7 cellular contexts compared by ENCODE assay signal in the genomic region with DNA sequence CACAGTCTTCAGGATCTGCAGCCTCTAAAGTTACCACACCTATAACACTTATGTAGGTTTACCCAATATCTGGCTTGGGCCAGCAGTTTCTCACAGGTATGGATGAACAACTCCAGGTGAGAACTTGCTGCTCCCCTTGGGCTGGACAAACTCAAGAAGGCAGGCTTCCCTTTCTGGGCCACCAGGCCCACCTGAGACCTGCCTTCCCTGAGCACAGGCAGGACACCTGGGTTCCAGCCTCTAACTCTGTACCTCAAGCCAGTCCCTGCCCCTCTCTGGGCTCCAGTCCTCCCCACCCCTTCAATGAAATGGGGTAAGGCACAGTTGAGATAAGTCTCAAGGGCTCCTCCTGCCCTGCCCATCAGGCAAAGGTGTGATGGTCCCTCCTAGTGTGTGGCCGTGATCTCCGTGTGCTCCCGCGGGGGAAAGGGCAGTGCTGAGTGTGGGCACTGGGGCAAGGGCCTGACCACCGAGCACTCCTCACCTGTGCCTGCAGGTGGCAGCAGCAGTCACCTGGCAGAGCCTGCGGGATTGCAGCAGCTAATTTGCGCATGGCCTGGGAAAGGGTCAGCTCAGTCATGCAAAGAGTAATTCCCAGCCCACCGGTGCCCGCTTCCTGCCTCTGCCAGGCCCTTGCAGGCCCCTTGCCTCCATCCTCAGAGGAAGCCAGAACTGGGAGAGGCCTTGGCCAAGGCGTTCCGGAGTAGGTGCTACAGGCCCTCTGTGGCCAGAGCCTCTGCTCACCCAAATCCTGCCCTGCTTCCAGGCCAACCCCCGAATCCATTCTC. TPM values are rescaled to one million over a fixed set of nuclear protein-coding genes. Genes with fewer than 3 reads are reported as not detected.
DNase-seq lines count a peak whose midpoint lies in the region; ATAC-seq and TF ChIP-seq lines count a peak whose summit lies in the region.

No MANE protein-coding gene starts in this region.

- H3K4me3 Mint-ChIP-seq in HFFc6 (no peak overlapping the region), chondrocyte (ENCODE audit: unreplicated experiment) (no peak overlapping the region), type B pancreatic cell (no peak overlapping the region)

- H3K9me3 ChIP-seq in RWPE2 (ENCODE audit: severe bottlenecking) (no peaks in the 10 kb centered on the region), lung (ENCODE audit: control insufficient read depth in 2 of 2, insufficient read depth in 1 of 2, low read length in 1 of 2) (no peaks in the 10 kb centered on the region)

- no peak overlapping the region for H3K4me3 ChIP-seq in RWPE2 (ENCODE audit: severe bottlenecking)
- no peak overlapping the region for H3K4me3 ChIP-seq in lung

- peak; percentile 55 for DNase-seq in Daoy (ENCODE audit: low read depth)
- DNase-seq in HFFc6: no peak
- peak; percentile 76 for DNase-seq in RWPE2 (ENCODE audit: low spot score)
- DNase-seq in chondrocyte (ENCODE audit: low spot score): peak; percentile 70
- peak; percentile 62 for DNase-seq in lung (ENCODE audit: low spot score)
- peak; percentile 72 for DNase-seq in type B pancreatic cell (ENCODE audit: extremely low spot score, unreplicated experiment)

- WGBS in lung, 2 donors: 23 to 25% methylated on average over 12 of the region's 12 CpGs

- H3K4me1 Mint-ChIP-seq in HFFc6 (ENCODE audit: low read depth) (no peaks in the 10 kb centered on the region), chondrocyte (ENCODE audit: low read depth) (peaks cover 20% of the 10 kb centered on the region), type B pancreatic cell (ENCODE audit: unreplicated experiment) (peaks cover 4% of the 10 kb centered on the region)

- peak; percentile 81 for TF ChIP-seq CTCF in HFFc6 (IDR thresholded peaks at IDR 0.05)
- peak; percentile 94 for TF ChIP-seq CTCF in RWPE2 (IDR thresholded peaks at IDR 0.05; ENCODE audit: poor library complexity, severe bottlenecking)
- TF ChIP-seq CTCF in chondrocyte (IDR thresholded peaks at IDR 0.05): peak; percentile 81
- TF ChIP-seq CTCF in lung (IDR thresholded peaks at IDR 0.05; ENCODE audit: control extremely low read depth, extremely low read depth): peak; percentile 67
- TF ChIP-seq CTCF in type B pancreatic cell (conservative IDR thresholded peaks at IDR 0.05): peak; percentile 79

- H3K4me1 ChIP-seq in RWPE2 (ENCODE audit: insufficient read depth, poor library complexity, severe bottlenecking) (no peaks in the 10 kb centered on the region), lung (ENCODE audit: control insufficient read depth in 2 of 2, insufficient read depth in 2 of 2, low read length in 2 of 2) (peaks cover 0 to 2% of the 10 kb centered on the region in 2 donors)

- H3K27me3 Mint-ChIP-seq in HFFc6 (ENCODE audit: insufficient read depth) (peaks cover 39% of the 10 kb centered on the region), chondrocyte (ENCODE audit: low read depth) (peaks cover 1% of the 10 kb centered on the region), type B pancreatic cell (peaks cover 3% of the 10 kb centered on the region)

- H3K36me3 ChIP-seq in RWPE2 (ENCODE audit: low read depth): no peaks in the 10 kb centered on the region
- no peaks in the 10 kb centered on the region for H3K36me3 ChIP-seq in lung (ENCODE audit: control insufficient read depth in 2 of 2, insufficient read depth in 2 of 2, low read length in 2 of 2)

- H3K36me3 Mint-ChIP-seq in HFFc6 (ENCODE audit: low read depth) (0 out of 2 replicates have a peak, but pooled peaks cover 3% of the 10 kb centered on the region), chondrocyte (ENCODE audit: low read depth) (peaks cover 6% of the 10 kb centered on the region), type B pancreatic cell (no peaks in the 10 kb centered on the region)

- H3K27ac Mint-ChIP-seq in HFFc6 (no peak overlapping the region), chondrocyte (ENCODE audit: unreplicated experiment) (no peak overlapping the region), type B pancreatic cell (no peak overlapping the region)

- H3K9me3 Mint-ChIP-seq in HFFc6 (peaks cover 6% of the 10 kb centered on the region; the same call in 1 of the 2 replicates), chondrocyte (ENCODE audit: low read depth) (peaks cover 13% of the 10 kb centered on the region), type B pancreatic cell (no peaks in the 10 kb centered on the region)

- no peaks in the 10 kb centered on the region for H3K27me3 ChIP-seq in RWPE2 (ENCODE audit: insufficient read depth, poor library complexity, severe bottlenecking)
- H3K27me3 ChIP-seq in lung (ENCODE audit: control insufficient read depth, insufficient read depth): no peaks in the 10 kb centered on the region

- ATAC-seq in RWPE2 (ENCODE audit: low read depth): peak; percentile 98
- peak; percentile 82 for ATAC-seq in lung (ENCODE audit: insufficient read depth, low FRiP score)
- no peak for ATAC-seq in HG03196 (IDR thresholded peaks at IDR 0.05; ENCODE audit: unreplicated experiment)

- H3K27ac ChIP-seq in RWPE2 (ENCODE audit: poor library complexity, severe bottlenecking): no peak overlapping the region
- H3K27ac ChIP-seq in lung (ENCODE audit: low read depth in 1 of 2, low read length in 1 of 2): no peak overlapping the region

RNA-seq across cellular contexts. Expression of gene ADGRG1, which starts 28.2 kb away (rescaled TPM):
- total RNA-seq in Daoy (2014; rRNA removed; shearing (Covaris generic)): 4.9 and 6.6 TPM in 2 replicates
- total RNA-seq in HFFc6 (2021; fragmentation: NEBNext Ultra II Directional; extraction: Animal tissue kit (Norgen Biotek cat#: 25700)): 1 to 10 TPM in 1 of 6 experiments, under 1 TPM in 5; 0.18 to 1.4 (median 0.50) TPM
- 16.8 to 57.8 TPM (median 56.3 TPM) in 3 replicates for total RNA-seq in chondrocyte
- 10 to 100 TPM in 1 of 2 donors, 1 to 10 TPM in 1; 8.8 to 74.4 TPM for total RNA-seq in lung
- 10 to 100 TPM; 18.9 to 37.2 TPM for polyA plus RNA-seq in lung
- 41.1 and 61.0 TPM in 2 replicates for total RNA-seq in type B pancreatic cell (ENCODE audit: low replicate concordance)

RNA-seq across cellular contexts. Expression of gene ADGRG5, which starts 57.8 kb away (rescaled TPM):
- total RNA-seq in Daoy (2014; rRNA removed; shearing (Covaris generic)): not detected in 2 replicates
- total RNA-seq in HFFc6 (2021; fragmentation: NEBNext Ultra II Directional; extraction: Animal tissue kit (Norgen Biotek cat#: 25700)): not detected
- total RNA-seq in chondrocyte: not detected in 3 replicates
- 1 to 10 TPM in 1 of 2 donors, under 1 TPM in 1; 0.74 to 2.0 TPM for total RNA-seq in lung
- polyA plus RNA-seq in lung: under 1 TPM; 0.43 to 0.52 TPM
- 0.82 and 1.7 TPM in 2 replicates for total RNA-seq in type B pancreatic cell (ENCODE audit: low replicate concordance)
